ENCODE assay signal across 21 cellular contexts in genomic region chr4:89514811-89515210, GRCh38.
"Had no signal": no experiment of that assay in that cellular context is flagged by ENCODE, and none has a peak within 500 bp of the region (broad histone marks: within the 10 kb centered on the region; RNA-seq: fewer than 3 reads in every experiment).

No MANE protein-coding gene starts in this region.

- DNase-seq: effector CD4-positive, alpha-beta T cell; hypothalamus; immature natural killer cell; islet precursor cell; kidney glomerular epithelial cell; left ventricle myocardium superior; lower lobe of right lung; natural killer cell; occipital lobe; ovary; psoas muscle; right cardiac atrium; sigmoid colon; stimulated activated CD4-positive, alpha-beta T cell treated with anti-CD3 and anti-CD28 coated beads, Interleukin-2, amount 100 ng/mL, for 24 hours; stimulated activated CD4-positive, alpha-beta T cell treated with anti-CD3 and anti-CD28 coated beads, Interleukin-4, amount 100 ng/mL, for 24 hours; stimulated activated naive CD4-positive, alpha-beta T cell treated with Interleukin-2 at 50 U/mL for 16 hours; stomach; thyroid gland; trophoblast cell had no signal

- ATAC-seq: left ventricle myocardium superior; lower lobe of right lung; natural killer cell; psoas muscle; right cardiac atrium; stimulated activated effector memory CD8-positive, alpha-beta T cell treated with anti-CD3 and anti-CD28 coated beads, Interleukin-12 subunit alpha, Interleukin-12 subunit beta, amount 100 ng/mL, for 72 hours had no signal

- H3K4me3 Mint-ChIP-seq: immature natural killer cell; memory B cell; natural killer cell; stimulated activated effector memory CD8-positive, alpha-beta T cell treated with anti-CD3 and anti-CD28 coated beads, Interleukin-12 subunit alpha, Interleukin-12 subunit beta, amount 100 ng/mL, for 72 hours had no signal

- H3K36me3 Mint-ChIP-seq: immature natural killer cell; memory B cell; natural killer cell; stimulated activated effector memory CD8-positive, alpha-beta T cell treated with anti-CD3 and anti-CD28 coated beads, Interleukin-12 subunit alpha, Interleukin-12 subunit beta, amount 100 ng/mL, for 72 hours had no signal

- H3K9me3 Mint-ChIP-seq: immature natural killer cell; memory B cell; natural killer cell; stimulated activated effector memory CD8-positive, alpha-beta T cell treated with anti-CD3 and anti-CD28 coated beads, Interleukin-12 subunit alpha, Interleukin-12 subunit beta, amount 100 ng/mL, for 72 hours had no signal

- H3K27ac Mint-ChIP-seq: immature natural killer cell; memory B cell; natural killer cell; stimulated activated effector memory CD8-positive, alpha-beta T cell treated with anti-CD3 and anti-CD28 coated beads, Interleukin-12 subunit alpha, Interleukin-12 subunit beta, amount 100 ng/mL, for 72 hours had no signal
